ENCODE assay signal across 16 cellular contexts in genomic region chr2:105843797-105844374, GRCh38.
A peak's percentile ranks its signal among the peaks of the same experiment; 100 is the strongest.
DNase-seq lines count a peak whose midpoint lies in the region; ATAC-seq, FAIRE-seq and TF ChIP-seq lines count a peak whose summit lies in the region.
"Had no signal": no experiment of that assay in that cellular context is flagged by ENCODE, and none has a peak within 500 bp of the region (broad histone marks: within the 10 kb centered on the region; RNA-seq: fewer than 3 reads in every experiment).

No MANE protein-coding gene starts in this region.

- intact Hi-C loops in activated CD4-positive, alpha-beta T cell treated with anti-CD3 and anti-CD28 coated beads for 36 hours (cut with DNase I, micrococcal nuclease) = no loop called here
- intact Hi-C loops in K562 (cut with micrococcal nuclease) = no loop called here
- intact Hi-C loops in PC-3 (cut with micrococcal nuclease) = no loop called here

- peaks cover 40% of the 10 kb centered on the region for H3K4me1 ChIP-seq in HUES48 (ENCODE audit: control insufficient read depth, insufficient read depth, low read length)
- peaks cover 4% of the 10 kb centered on the region in 2 experiments; a peak in 3 of 5 replicates for H3K4me1 ChIP-seq in K562 (replicated peaks in 1 of 2; ENCODE audit: control insufficient read depth in 2 of 2, insufficient read depth in 2 of 2, low read length in 2 of 2)
- peaks cover 28 to 38% of the 10 kb centered on the region in 2 experiments for H3K4me1 ChIP-seq in neutrophil (ENCODE audit: control insufficient read depth in 1 of 2, insufficient read depth in 1 of 2, low read depth in 1 of 2, low read length in 1 of 2)
- no peaks in the 10 kb centered on the region for H3K4me1 ChIP-seq in PC-3 (ENCODE audit: insufficient read depth, low read length)
- H3K4me1 ChIP-seq: parathyroid adenoma had no signal

- H3K4me3 ChIP-seq in HUES48 (ENCODE audit: low read depth, low read length) (no peak overlapping the region; the same call in 1 of the 2 replicates), K562 (no peak overlapping the region), neutrophil (ENCODE audit: low read depth in 1 of 2, low read length in 1 of 2) (no peak overlapping the region), PC-3 (ENCODE audit: low read length) (no peak overlapping the region)
- H3K4me3 ChIP-seq: esophagus muscularis mucosa, SJSA1 had no signal

- H3K79me2 ChIP-seq in K562 (ENCODE audit: control insufficient read depth, insufficient read depth, low read length) = no peaks in the 10 kb centered on the region
- H3K79me2 ChIP-seq in PC-3 (ENCODE audit: low read length) = no peaks in the 10 kb centered on the region

- no peaks in the 10 kb centered on the region for H3K9me3 Mint-ChIP-seq in activated CD4-positive, alpha-beta T cell treated with anti-CD3 and anti-CD28 coated beads for 36 hours (ENCODE audit: low read depth)
- H3K9me3 Mint-ChIP-seq: activated naive CD8-positive, alpha-beta T cell treated with anti-CD3 and anti-CD28 coated beads, Interleukin-2, amount 10 ng/mL, durations not matched to agents 7 days and 5 days had no signal

- H3K36me3 Mint-ChIP-seq in activated CD4-positive, alpha-beta T cell treated with anti-CD3 and anti-CD28 coated beads for 36 hours (ENCODE audit: low read depth) = peaks cover 58% of the 10 kb centered on the region

- H3F3A ChIP-seq in PC-3 (ENCODE audit: low read length, unreplicated experiment) = no peaks in the 10 kb centered on the region

- peak overlapping the region; percentile 49 for H3K27ac Mint-ChIP-seq in activated CD4-positive, alpha-beta T cell treated with anti-CD3 and anti-CD28 coated beads for 36 hours
- H3K27ac Mint-ChIP-seq: activated naive CD8-positive, alpha-beta T cell treated with anti-CD3 and anti-CD28 coated beads, Interleukin-2, amount 10 ng/mL, durations not matched to agents 7 days and 5 days had no signal

- no peaks in the 10 kb centered on the region for H3K27me3 ChIP-seq in HUES48 (ENCODE audit: control insufficient read depth, insufficient read depth, low read length)
- H3K27me3 ChIP-seq in K562 (ENCODE audit: control insufficient read depth in 2 of 2, insufficient read depth in 2 of 2, low read length in 2 of 2) = no peaks in the 10 kb centered on the region
- no peaks in the 10 kb centered on the region for H3K27me3 ChIP-seq in neutrophil
- H3K27me3 ChIP-seq in PC-3 (ENCODE audit: low read length) = no peaks in the 10 kb centered on the region
- H3K27me3 ChIP-seq: esophagus muscularis mucosa, SJSA1 had no signal

- no peaks in the 10 kb centered on the region for H3K27me3 Mint-ChIP-seq in activated CD4-positive, alpha-beta T cell treated with anti-CD3 and anti-CD28 coated beads for 36 hours
- H3K27me3 Mint-ChIP-seq: activated naive CD8-positive, alpha-beta T cell treated with anti-CD3 and anti-CD28 coated beads, Interleukin-2, amount 10 ng/mL, durations not matched to agents 7 days and 5 days had no signal

- no peak for TF ChIP-seq RAD21 in K562 (CRISPR knock-in tag; conservative IDR thresholded peaks at IDR 0.05 in 1 of 2, IDR thresholded peaks at IDR 0.05 in 1 of 2)

- CTCF ChIA-PET in activated CD4-positive, alpha-beta T cell treated with anti-CD3 and anti-CD28 coated beads for 36 hours (lab: Charles Lee) = no interaction called here
- CTCF ChIA-PET in K562 (lab: Yijun Ruan, JAX; ENCODE audit: low intra/inter-chr PET ratio) = no interaction called here
- CTCF ChIA-PET in PC-3 (lab: Charles Lee) = no interaction called here

- BruUV-seq in K562 (replicated peaks; lab: Mats Ljungman, UMichigan) (no TSS peak), PC-3 (replicated peaks; lab: Mats Ljungman, UMichigan) (no TSS peak)

- no peaks in the 10 kb centered on the region for H3K9me2 ChIP-seq in PC-3 (replicated peaks; ENCODE audit: low read length)

- FAIRE-seq in K562 (lab: Jason Lieb, UNC) = no peak
- FAIRE-seq: GM12892 had no signal

- in situ Hi-C loops in K562 (cut with MboI) = no loop called here

- H3K9me1 ChIP-seq in K562 (ENCODE audit: control insufficient read depth, insufficient read depth, low read length) = no peaks in the 10 kb centered on the region

- no peak for DNase-seq in activated CD4-positive, alpha-beta T cell treated with anti-CD3 and anti-CD28 coated beads for 36 hours
- DNase-seq in activated CD4-positive, alpha-beta T cell treated with anti-CD3 and anti-CD28 coated beads, Interleukin-2, amount 50 U/mL, for 1 hour = no peak
- DNase-seq in K562 (ENCODE audit: extremely low read depth in 1 of 4, low spot score in 3 of 4) (no peak), NCI-H2107 treated with DMSO at 0.1 percent for 48 hours (lab: John Stamatoyannopoulos, UW; ENCODE audit: unreplicated experiment) (no peak), PC-3 (no peak)
- DNase-seq: activated naive CD8-positive, alpha-beta T cell treated with anti-CD3 and anti-CD28 coated beads, Interleukin-2, amount 10 ng/mL, durations not matched to agents 7 days and 5 days; left ventricle myocardium superior; NCI-H1105 treated with DMSO at 0.1 percent for 48 hours had no signal

- peaks cover 87% of the 10 kb centered on the region for H3K4me1 Mint-ChIP-seq in activated CD4-positive, alpha-beta T cell treated with anti-CD3 and anti-CD28 coated beads for 36 hours

- no peaks in the 10 kb centered on the region for H3K9me3 ChIP-seq in HUES48 (ENCODE audit: control insufficient read depth, insufficient read depth, low read length)
- no peaks in the 10 kb centered on the region for H3K9me3 ChIP-seq in K562 (replicated peaks; ENCODE audit: control insufficient read depth, insufficient read depth, low read depth, low read length)
- no peaks in the 10 kb centered on the region for H3K9me3 ChIP-seq in neutrophil
- H3K9me3 ChIP-seq in PC-3 (ENCODE audit: low read length) = no peaks in the 10 kb centered on the region
- H3K9me3 ChIP-seq: esophagus muscularis mucosa, SJSA1 had no signal

- no peak for ATAC-seq in activated CD4-positive, alpha-beta T cell treated with anti-CD3 and anti-CD28 coated beads for 36 hours
- ATAC-seq in K562 (no peak), GM21447 (IDR thresholded peaks at IDR 0.05; ENCODE audit: unreplicated experiment) (no peak), PC-3 (no peak)
- ATAC-seq: left ventricle myocardium superior had no signal

- peak overlapping the region; percentile 49 for H3K27ac ChIP-seq in HUES48 (ENCODE audit: low read depth, low read length)
- no peak overlapping the region for H3K27ac ChIP-seq in K562 (ENCODE audit: extremely low read depth, low read depth, low read length)
- H3K27ac ChIP-seq in neutrophil = peak overlapping the region; percentile 18
- H3K27ac ChIP-seq in PC-3 (ENCODE audit: low read length) = no peak overlapping the region
- H3K27ac ChIP-seq: 22Rv1, esophagus muscularis mucosa, parathyroid adenoma, SJSA1 had no signal

- H3K36me3 ChIP-seq in HUES48 (ENCODE audit: control insufficient read depth, insufficient read depth, low read length) = no peaks in the 10 kb centered on the region
- no peaks in the 10 kb centered on the region for H3K36me3 ChIP-seq in K562 (ENCODE audit: control insufficient read depth, insufficient read depth, low read length)
- no peaks in the 10 kb centered on the region for H3K36me3 ChIP-seq in neutrophil
- H3K36me3 ChIP-seq in PC-3 (ENCODE audit: low read depth, low read length) = no peaks in the 10 kb centered on the region
- H3K36me3 ChIP-seq: esophagus muscularis mucosa, SJSA1 had no signal

- TF ChIP-seq EP300 in K562 (IDR thresholded peaks at IDR 0.05; ENCODE audit: low read length) = no peak

- TF ChIP-seq CTCF in K562 (IDR thresholded peaks at IDR 0.05 in 2 of 3, conservative IDR thresholded peaks at IDR 0.05 in 1 of 3; ENCODE audit: insufficient read depth in 2 of 3, low read depth in 1 of 3, low read length in 3 of 3) = no peak
- TF ChIP-seq CTCF in neutrophil (IDR thresholded peaks at IDR 0.05) = no peak
- TF ChIP-seq CTCF in PC-3 (conservative IDR thresholded peaks at IDR 0.05; ENCODE audit: low read depth, low read length) = no peak

- H3K9ac ChIP-seq in HUES48 (ENCODE audit: low read depth, low read length) (no peak overlapping the region), K562 (ENCODE audit: insufficient read depth in 1 of 2, low read depth in 2 of 2, low read length in 2 of 2) (no peak overlapping the region), PC-3 (ENCODE audit: low read length) (no peak overlapping the region)
- H3K9ac ChIP-seq: parathyroid adenoma had no signal

- H2AFZ ChIP-seq in K562 (ENCODE audit: low read depth, low read length) (no peak overlapping the region), PC-3 (ENCODE audit: low read length) (no peak overlapping the region)
- H2AFZ ChIP-seq: parathyroid adenoma had no signal

- TF ChIP-seq POLR2A in K562 (conservative IDR thresholded peaks at IDR 0.05) = no peak

- H4K20me1 ChIP-seq in K562 (replicated peaks; ENCODE audit: control insufficient read depth, insufficient read depth, low read length) = no peaks in the 10 kb centered on the region; the same call in 1 of the 2 replicates
- H4K20me1 ChIP-seq in PC-3 (ENCODE audit: low read length) = no peaks in the 10 kb centered on the region

- WGBS in K562 (ENCODE audit: insufficient coverage, low coverage, missing lambda C conversion rate) = 41% methylated on average over 4 of the region's 5 CpGs

- no peak overlapping the region for H3K4me3 Mint-ChIP-seq in activated CD4-positive, alpha-beta T cell treated with anti-CD3 and anti-CD28 coated beads for 36 hours
- H3K4me3 Mint-ChIP-seq: activated naive CD8-positive, alpha-beta T cell treated with anti-CD3 and anti-CD28 coated beads, Interleukin-2, amount 10 ng/mL, durations not matched to agents 7 days and 5 days had no signal

- POLR2A ChIA-PET in activated CD4-positive, alpha-beta T cell treated with anti-CD3 and anti-CD28 coated beads for 36 hours (lab: Charles Lee) = no interaction called here
- POLR2A ChIA-PET in K562 (lab: Yijun Ruan, JAX) (no interaction called here), PC-3 (lab: Charles Lee; ENCODE audit: unreplicated experiment) (no interaction called here)

- H3K4me2 ChIP-seq in K562 (ENCODE audit: insufficient read depth, low read length) (no peak overlapping the region), PC-3 (ENCODE audit: low read length) (no peak overlapping the region)

TF ChIP-seq in K562, 482 proteins besides CTCF, POLR2A, EP300 and RAD21 (continues in another document):
- TF ChIP-seq NFE2 (IDR thresholded peaks at IDR 0.05; ENCODE audit: low read depth) = no peak
- no peak for TF ChIP-seq NR1H2 (CRISPR knock-in tag; IDR thresholded peaks at IDR 0.05)
- TF ChIP-seq DIDO1 (tag; IDR thresholded peaks at IDR 0.05; ENCODE audit: low read depth) = no peak
- no peak for TF ChIP-seq PYGO2 (tag; IDR thresholded peaks at IDR 0.05)
- TF ChIP-seq SNRNP70 (optimal IDR thresholded peaks at IDR 0.05; ENCODE audit: low read depth, low read length) = no peak
- TF ChIP-seq FOS (IDR thresholded peaks at IDR 0.05; ENCODE audit: extremely low read depth, insufficient read length) = no peak
- no peak for TF ChIP-seq ZNF696 (CRISPR knock-in tag; conservative IDR thresholded peaks at IDR 0.05)
- TF ChIP-seq TEAD4 (IDR thresholded peaks at IDR 0.05; ENCODE audit: low read length) = 0 out of 2 replicates have a peak, but pooled peaks have one; percentile 13
- no peak for TF ChIP-seq TEAD4 (CRISPR knock-in tag; IDR thresholded peaks at IDR 0.05; ENCODE audit: borderline replicate concordance)

Comparison
In these comparisons a context has a peak if more than half of its experiments do, and no peak if none do; other contexts are left out.
1. H3K27ac ChIP-seq: peak in HUES48 (single experiment) and neutrophil (single experiment); none in K562 (single experiment) and PC-3 (single experiment).